Comparison of ENCODE assay signal across 10 cellular contexts in the genomic region with DNA sequence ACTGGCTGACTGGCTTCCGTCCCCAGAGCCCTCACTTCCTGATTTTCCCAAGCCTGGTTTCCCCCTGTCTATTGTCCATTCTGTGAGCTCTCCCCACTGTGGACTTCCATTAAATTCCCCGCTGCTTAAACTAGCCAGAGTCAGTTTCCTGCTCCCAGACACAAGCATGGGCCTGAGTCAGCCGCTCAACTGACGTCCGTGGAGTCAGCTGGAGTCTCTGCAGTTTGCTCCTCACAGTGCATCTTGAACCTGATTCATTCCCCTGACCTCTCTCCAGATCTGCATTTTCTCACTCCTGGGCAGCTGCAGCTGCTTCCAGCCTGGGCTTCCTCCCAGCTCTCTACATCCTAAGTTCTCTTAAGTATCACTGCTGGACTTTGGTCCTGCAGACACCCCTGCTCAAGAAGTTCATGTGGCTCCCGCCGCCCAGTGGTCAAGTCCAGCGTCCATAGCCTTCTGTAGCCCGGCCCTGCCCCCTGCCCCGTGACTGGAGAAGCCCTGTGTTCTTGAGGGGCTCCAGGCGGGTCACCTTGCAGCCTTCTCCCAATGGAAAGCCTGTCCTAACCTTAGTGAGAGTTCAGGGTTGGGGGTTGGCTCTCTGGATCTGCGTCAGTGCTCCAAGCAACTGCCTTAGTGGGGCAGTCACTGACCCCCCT. TPM values are rescaled to one million over a fixed set of nuclear protein-coding genes. Genes with fewer than 3 reads are reported as not detected.
DNase-seq lines count a peak whose midpoint lies in the region; ATAC-seq and TF ChIP-seq lines count a peak whose summit lies in the region.
"Had no signal": no experiment of that assay in that cellular context is flagged by ENCODE, and none has a peak within 500 bp of the region (broad histone marks: within the 10 kb centered on the region; RNA-seq: fewer than 3 reads in every experiment).

No MANE protein-coding gene starts in this region.

- no peaks in the 10 kb centered on the region for H3K9me3 ChIP-seq in lung (ENCODE audit: control insufficient read depth in 2 of 2, insufficient read depth in 1 of 2, low read length in 1 of 2)

- no peaks in the 10 kb centered on the region for H3K4me1 Mint-ChIP-seq in activated T-cell treated with anti-CD3 and anti-CD28 coated beads, Interleukin-2, amount 50 U/mL, for 4 hours (ENCODE audit: low read depth)
- no peaks in the 10 kb centered on the region for H3K4me1 Mint-ChIP-seq in activated T-helper 1 cell treated with anti-CD3 and anti-CD28 coated beads, Interleukin-12 subunit alpha, Interleukin-12 subunit beta, Interleukin-2, Interleukin-4 antibody, amounts not matched to agents 30 ng/mL and 10 ng/mL and 1 ng/mL, durations not matched to agents 14 hours and 24 hours and 36 hours (ENCODE audit: low read depth)
- H3K4me1 Mint-ChIP-seq: T-cell had no signal

- no peak overlapping the region for H3K4me3 Mint-ChIP-seq in activated T-cell treated with anti-CD3 and anti-CD28 coated beads, Interleukin-2, amount 50 U/mL, for 4 hours
- H3K4me3 Mint-ChIP-seq in activated T-helper 1 cell treated with anti-CD3 and anti-CD28 coated beads, Interleukin-12 subunit alpha, Interleukin-12 subunit beta, Interleukin-2, Interleukin-4 antibody, amounts not matched to agents 30 ng/mL and 10 ng/mL and 1 ng/mL, durations not matched to agents 14 hours and 24 hours and 36 hours: no peak overlapping the region
- H3K4me3 Mint-ChIP-seq: T-cell had no signal

- no peak overlapping the region for H3K4me3 ChIP-seq in lung

- no peaks in the 10 kb centered on the region for H3K9me3 Mint-ChIP-seq in activated T-cell treated with anti-CD3 and anti-CD28 coated beads, Interleukin-2, amount 50 U/mL, for 4 hours
- H3K9me3 Mint-ChIP-seq in activated T-helper 1 cell treated with anti-CD3 and anti-CD28 coated beads, Interleukin-12 subunit alpha, Interleukin-12 subunit beta, Interleukin-2, Interleukin-4 antibody, amounts not matched to agents 30 ng/mL and 10 ng/mL and 1 ng/mL, durations not matched to agents 14 hours and 24 hours and 36 hours: no peaks in the 10 kb centered on the region
- H3K9me3 Mint-ChIP-seq: T-cell had no signal

- H3K27ac ChIP-seq in lung (ENCODE audit: low read depth in 1 of 2, low read length in 1 of 2): peak overlapping the region; percentile 74 to 89
- peak overlapping the region; percentile 91 for H3K27ac ChIP-seq in substantia nigra (ENCODE audit: low read depth, low read length, poor library complexity, severe bottlenecking)

- H3K36me3 Mint-ChIP-seq in activated T-cell treated with anti-CD3 and anti-CD28 coated beads, Interleukin-2, amount 50 U/mL, for 4 hours (ENCODE audit: insufficient read depth): no peaks in the 10 kb centered on the region
- H3K36me3 Mint-ChIP-seq in activated T-helper 1 cell treated with anti-CD3 and anti-CD28 coated beads, Interleukin-12 subunit alpha, Interleukin-12 subunit beta, Interleukin-2, Interleukin-4 antibody, amounts not matched to agents 30 ng/mL and 10 ng/mL and 1 ng/mL, durations not matched to agents 14 hours and 24 hours and 36 hours (ENCODE audit: low read depth): no peaks in the 10 kb centered on the region
- H3K36me3 Mint-ChIP-seq: T-cell had no signal

- no peaks in the 10 kb centered on the region for H3K27me3 ChIP-seq in lung (ENCODE audit: control insufficient read depth, insufficient read depth)

- DNase-seq in LHCN-M2 (ENCODE audit: low read depth) (peak; percentile 98), dermis microvascular lymphatic vessel endothelial cell (ENCODE audit: low read depth in 2 of 2) (peak; percentile 60 to 90), lung (ENCODE audit: low spot score) (no peak), substantia nigra (lab: John Stamatoyannopoulos, UW) (peak in 21 of 49 donors; percentile 16 to 62 (median 32))
- no peak for DNase-seq in activated T-cell treated with anti-CD3 and anti-CD28 coated beads, Interleukin-2, amount 50 U/mL, for 4 hours
- no peak for DNase-seq in activated T-helper 1 cell treated with anti-CD3 and anti-CD28 coated beads, Interleukin-12 subunit alpha, Interleukin-12 subunit beta, Interleukin-2, Interleukin-4 antibody, amounts not matched to agents 30 ng/mL and 10 ng/mL and 1 ng/mL, durations not matched to agents 14 hours and 24 hours and 36 hours (ENCODE audit: low spot score)
- DNase-seq: effector memory CD4-positive, alpha-beta T cell; T-cell had no signal

- H3K4me1 ChIP-seq in lung (ENCODE audit: control insufficient read depth in 2 of 2, insufficient read depth in 2 of 2, low read length in 2 of 2): peaks cover 6 to 25% of the 10 kb centered on the region in 2 donors

- ATAC-seq in lung (ENCODE audit: insufficient read depth, low FRiP score) (peak; percentile 38), HG03045 (IDR thresholded peaks at IDR 0.05; ENCODE audit: unreplicated experiment) (no peak), HG02759 (IDR thresholded peaks at IDR 0.05; ENCODE audit: unreplicated experiment) (no peak)
- no peak for ATAC-seq in activated T-cell treated with anti-CD3 and anti-CD28 coated beads, Interleukin-2, amount 50 U/mL, for 4 hours
- ATAC-seq: T-cell had no signal

- intact Hi-C loops in activated T-helper 1 cell treated with anti-CD3 and anti-CD28 coated beads, Interleukin-12 subunit alpha, Interleukin-12 subunit beta, Interleukin-2, Interleukin-4 antibody, amounts not matched to agents 30 ng/mL and 10 ng/mL and 1 ng/mL, durations not matched to agents 14 hours and 24 hours and 36 hours (cut with micrococcal nuclease): no loop called here

- H3K36me3 ChIP-seq in lung (ENCODE audit: control insufficient read depth in 2 of 2, insufficient read depth in 2 of 2, low read length in 2 of 2): no peaks in the 10 kb centered on the region

- TF ChIP-seq CTCF in lung (IDR thresholded peaks at IDR 0.05; ENCODE audit: control extremely low read depth, extremely low read depth): no peak

- no peaks in the 10 kb centered on the region for H3K27me3 Mint-ChIP-seq in activated T-cell treated with anti-CD3 and anti-CD28 coated beads, Interleukin-2, amount 50 U/mL, for 4 hours (ENCODE audit: low read depth)
- peaks cover 7% of the 10 kb centered on the region for H3K27me3 Mint-ChIP-seq in activated T-helper 1 cell treated with anti-CD3 and anti-CD28 coated beads, Interleukin-12 subunit alpha, Interleukin-12 subunit beta, Interleukin-2, Interleukin-4 antibody, amounts not matched to agents 30 ng/mL and 10 ng/mL and 1 ng/mL, durations not matched to agents 14 hours and 24 hours and 36 hours (ENCODE audit: insufficient read depth)
- H3K27me3 Mint-ChIP-seq: T-cell had no signal

- H3K27ac Mint-ChIP-seq in activated T-helper 1 cell treated with anti-CD3 and anti-CD28 coated beads, Interleukin-12 subunit alpha, Interleukin-12 subunit beta, Interleukin-2, Interleukin-4 antibody, amounts not matched to agents 30 ng/mL and 10 ng/mL and 1 ng/mL, durations not matched to agents 14 hours and 24 hours and 36 hours: no peak overlapping the region
- H3K27ac Mint-ChIP-seq: T-cell had no signal

- WGBS in lung, 2 donors: 68 to 79% methylated on average over 12 of the region's 12 CpGs

RNA-seq across cellular contexts. Expression of a gene that starts 20.0 kb away (rescaled TPM):
- 74.7 and 104 TPM in 2 replicates for total RNA-seq in LHCN-M2 (2014; rRNA removed)
- 37.3 TPM for polyA plus RNA-seq in LHCN-M2 (2012)
- 76.6 and 118 TPM in 2 replicates for total RNA-seq in dermis microvascular lymphatic vessel endothelial cell
- total RNA-seq in lung: 100 to 1,000 TPM; 312 to 574 TPM
- polyA plus RNA-seq in lung: 1,000 to 10,000 TPM in 1 of 2 donors, 100 to 1,000 TPM in 1; 182 to 1,327 TPM
- 100 to 1,000 TPM; 530 to 701 (median 599) TPM for total RNA-seq in activated T-cell treated with anti-CD3 and anti-CD28 coated beads, Interleukin-2, amount 50 U/mL, for 4 hours
- 591 and 599 TPM in 2 replicates for total RNA-seq in activated T-helper 1 cell treated with anti-CD3 and anti-CD28 coated beads, Interleukin-12 subunit alpha, Interleukin-12 subunit beta, Interleukin-2, Interleukin-4 antibody, amounts not matched to agents 30 ng/mL and 10 ng/mL and 1 ng/mL, durations not matched to agents 14 hours and 24 hours and 36 hours

Comparison
In these comparisons a context has a peak if more than half of its experiments do, and no peak if none do; other contexts are left out.
1. DNase-seq: peak in LHCN-M2 (single experiment) and dermis microvascular lymphatic vessel endothelial cell (2 of 2); none in lung (single experiment), activated T-cell treated with anti-CD3 and anti-CD28 coated beads, Interleukin-2, amount 50 U/mL, for 4 hours (single experiment) and activated T-helper 1 cell treated with anti-CD3 and anti-CD28 coated beads, Interleukin-12 subunit alpha, Interleukin-12 subunit beta, Interleukin-2, Interleukin-4 antibody, amounts not matched to agents 30 ng/mL and 10 ng/mL and 1 ng/mL, durations not matched to agents 14 hours and 24 hours and 36 hours (single experiment).